ENCODE assay signal across 8 cellular contexts in genomic region chr1:31704261-31705079, GRCh38.
DNase-seq lines count a peak whose midpoint lies in the region; ATAC-seq lines count a peak whose summit lies in the region.

No MANE protein-coding gene starts in this region.

- no peaks in the 10 kb centered on the region for H3K27me3 ChIP-seq in iPS DF 6.9 (ENCODE audit: control insufficient read depth, insufficient read depth, low read length)
- no peaks in the 10 kb centered on the region for H3K27me3 ChIP-seq in stomach smooth muscle (ENCODE audit: control insufficient read depth in 1 of 2, insufficient read depth in 2 of 2, low read length in 2 of 2)

- H3K36me3 ChIP-seq in iPS DF 6.9 (ENCODE audit: control insufficient read depth, insufficient read depth, low read length) (no peaks in the 10 kb centered on the region), stomach smooth muscle (ENCODE audit: control insufficient read depth in 2 of 2, insufficient read depth in 2 of 2, low read length in 2 of 2) (peaks cover 0 to 2% of the 10 kb centered on the region in 2 donors)

- peak; percentile 23 for DNase-seq in NCI-H146 (lab: John Stamatoyannopoulos, UW)
- DNase-seq in NCI-H146 treated with DMSO at 0.1 percent for 48 hours (lab: John Stamatoyannopoulos, UW; ENCODE audit: unreplicated experiment) = no peak
- DNase-seq in activated naive CD8-positive, alpha-beta T cell treated with anti-CD3 and anti-CD28 coated beads, Interleukin-2, amount 50 U/mL, for 24 hours = no peak
- no peak for DNase-seq in iPS DF 6.9 (ENCODE audit: low read depth, low spot score)

- no peaks in the 10 kb centered on the region for H3K36me3 Mint-ChIP-seq in activated naive CD8-positive, alpha-beta T cell treated with anti-CD3 and anti-CD28 coated beads, Interleukin-2, amount 50 U/mL, for 24 hours (ENCODE audit: low read depth)

- H3K27ac ChIP-seq in iPS DF 6.9 (ENCODE audit: low read length) (no peak overlapping the region), stomach smooth muscle (ENCODE audit: low read length) (peak overlapping the region; percentile 87)

- peaks cover 47% of the 10 kb centered on the region for H3K27me3 Mint-ChIP-seq in activated naive CD8-positive, alpha-beta T cell treated with anti-CD3 and anti-CD28 coated beads, Interleukin-2, amount 50 U/mL, for 24 hours

- H3K4me1 ChIP-seq in iPS DF 6.9 (ENCODE audit: control insufficient read depth, insufficient read depth, low read length) = peaks cover 11% of the 10 kb centered on the region; the same call in 1 of the 2 replicates
- H3K4me1 ChIP-seq in stomach smooth muscle (ENCODE audit: control insufficient read depth, insufficient read depth, low read length) = peaks cover 62% of the 10 kb centered on the region

- H3K9ac ChIP-seq in stomach smooth muscle (ENCODE audit: low read length in 2 of 2) = peak overlapping the region; percentile 13 to 76

- H3K27ac Mint-ChIP-seq in activated naive CD8-positive, alpha-beta T cell treated with anti-CD3 and anti-CD28 coated beads, Interleukin-2, amount 50 U/mL, for 24 hours = peak overlapping the region; percentile 55

- ATAC-seq in activated naive CD8-positive, alpha-beta T cell treated with anti-CD3 and anti-CD28 coated beads, Interleukin-2, amount 50 U/mL, for 24 hours = peak; percentile 12
- ATAC-seq in HG02571 (IDR thresholded peaks at IDR 0.05; ENCODE audit: unreplicated experiment) (no peak), HG03095 (IDR thresholded peaks at IDR 0.05; ENCODE audit: unreplicated experiment) (no peak), HG03460 (IDR thresholded peaks at IDR 0.05; ENCODE audit: unreplicated experiment) (no peak)

- H3K4me3 Mint-ChIP-seq in activated naive CD8-positive, alpha-beta T cell treated with anti-CD3 and anti-CD28 coated beads, Interleukin-2, amount 50 U/mL, for 24 hours = peak overlapping the region; percentile 9

- H3K9me3 ChIP-seq in iPS DF 6.9 (ENCODE audit: control insufficient read depth, insufficient read depth, low read length) (no peaks in the 10 kb centered on the region), stomach smooth muscle (ENCODE audit: control insufficient read depth in 2 of 2, low read length in 2 of 2) (no peaks in the 10 kb centered on the region)

- WGBS in iPS DF 6.9 (ENCODE audit: insufficient coverage, insufficient read length) = no CpG with 5 or more reads among the region's 20 CpGs

- peaks cover 50% of the 10 kb centered on the region for H3K4me1 Mint-ChIP-seq in activated naive CD8-positive, alpha-beta T cell treated with anti-CD3 and anti-CD28 coated beads, Interleukin-2, amount 50 U/mL, for 24 hours

- H3K4me3 ChIP-seq in iPS DF 6.9 (ENCODE audit: low read length) (peak overlapping the region; percentile 59; the same call in 1 of the 2 replicates), stomach smooth muscle (ENCODE audit: low read length in 2 of 2) (peak overlapping the region; percentile 63 to 75)

- no peaks in the 10 kb centered on the region for H3K9me3 Mint-ChIP-seq in activated naive CD8-positive, alpha-beta T cell treated with anti-CD3 and anti-CD28 coated beads, Interleukin-2, amount 50 U/mL, for 24 hours
